ENCODE assay signal across 26 cellular contexts in genomic region chr6:24231578-24231977, GRCh38.
"Had no signal": no experiment of that assay in that cellular context is flagged by ENCODE, and none has a peak within 500 bp of the region (broad histone marks: within the 10 kb centered on the region; RNA-seq: fewer than 3 reads in every experiment).

No MANE protein-coding gene starts in this region.

- ATAC-seq: effector memory CD8-positive, alpha-beta T cell; lower lobe of right lung; naive thymus-derived CD4-positive, alpha-beta T cell; right cardiac atrium; stimulated activated naive B cell treated with anti-CD40 and anti-IgM and Interleukin-4, amounts not matched to agents 10 μg/mL and 1 μg/mL and 100 μg/mL, for 72 hours had no signal

- H3K36me3 ChIP-seq: esophagus squamous epithelium, left ventricle myocardium inferior, lower lobe of right lung, prostate gland, spleen, thoracic aorta, tibial nerve, upper lobe of left lung had no signal

- H3K4me1 Mint-ChIP-seq: immature natural killer cell; stimulated activated naive B cell treated with anti-CD40 and anti-IgM and Interleukin-4, amounts not matched to agents 10 μg/mL and 1 μg/mL and 100 μg/mL, for 72 hours had no signal

- H3K9me3 ChIP-seq: esophagus squamous epithelium, left ventricle myocardium inferior, lower lobe of right lung, prostate gland, spleen, thoracic aorta, tibial nerve, upper lobe of left lung had no signal

- H3K36me3 Mint-ChIP-seq: immature natural killer cell; naive thymus-derived CD4-positive, alpha-beta T cell; stimulated activated naive B cell treated with anti-CD40 and anti-IgM and Interleukin-4, amounts not matched to agents 10 μg/mL and 1 μg/mL and 100 μg/mL, for 72 hours had no signal

- H3K4me3 Mint-ChIP-seq: effector memory CD8-positive, alpha-beta T cell; immature natural killer cell; naive thymus-derived CD4-positive, alpha-beta T cell; nephron progenitor cell; stimulated activated naive B cell treated with anti-CD40 and anti-IgM and Interleukin-4, amounts not matched to agents 10 μg/mL and 1 μg/mL and 100 μg/mL, for 72 hours; stimulated activated naive CD8-positive, alpha-beta T cell treated with anti-CD3 and anti-CD28 coated beads, Interleukin-15, Interleukin-2, amounts not matched to agents 100 ng/mL and 50 ng/mL, for 24 hours had no signal

- H3K4me3 ChIP-seq: esophagus squamous epithelium, left ventricle myocardium inferior, lower lobe of right lung, prostate gland, skin epidermis, spleen, thoracic aorta, tibial nerve, upper lobe of left lung had no signal

- H3K9me3 Mint-ChIP-seq: effector memory CD8-positive, alpha-beta T cell; stimulated activated naive B cell treated with anti-CD40 and anti-IgM and Interleukin-4, amounts not matched to agents 10 μg/mL and 1 μg/mL and 100 μg/mL, for 72 hours; stimulated activated naive CD8-positive, alpha-beta T cell treated with anti-CD3 and anti-CD28 coated beads, Interleukin-15, Interleukin-2, amounts not matched to agents 100 ng/mL and 50 ng/mL, for 24 hours had no signal

- H3K27ac Mint-ChIP-seq: effector memory CD8-positive, alpha-beta T cell; immature natural killer cell; naive thymus-derived CD4-positive, alpha-beta T cell; nephron progenitor cell; stimulated activated naive B cell treated with anti-CD40 and anti-IgM and Interleukin-4, amounts not matched to agents 10 μg/mL and 1 μg/mL and 100 μg/mL, for 72 hours; stimulated activated naive CD8-positive, alpha-beta T cell treated with anti-CD3 and anti-CD28 coated beads, Interleukin-15, Interleukin-2, amounts not matched to agents 100 ng/mL and 50 ng/mL, for 24 hours had no signal

- H3K27ac ChIP-seq: esophagus squamous epithelium, left ventricle myocardium inferior, lower lobe of right lung, prostate gland, skin epidermis, spleen, thoracic aorta, tibial nerve, upper lobe of left lung had no signal

- H3K27me3 ChIP-seq: esophagus squamous epithelium, tibial nerve, upper lobe of left lung had no signal

- DNase-seq: cerebellar nuclear complex; cortex of kidney; effector memory CD8-positive, alpha-beta T cell; erythroblast; esophagus squamous epithelium; foreskin melanocyte; hypothalamus; immature natural killer cell; islet precursor cell; kidney glomerular epithelial cell; left colon; left ventricle myocardium inferior; lower lobe of right lung; midbrain; naive thymus-derived CD4-positive, alpha-beta T cell; nephron progenitor cell; nucleus accumbens; right cardiac atrium; spleen; stimulated activated naive B cell treated with anti-CD40 and anti-IgM and Interleukin-4, amounts not matched to agents 10 μg/mL and 1 μg/mL and 100 μg/mL, for 72 hours; upper lobe of left lung had no signal

- H3K4me1 ChIP-seq: left ventricle myocardium inferior, prostate gland, spleen had no signal
